ENCODE assay signal across 18 cellular contexts in the genomic region with DNA sequence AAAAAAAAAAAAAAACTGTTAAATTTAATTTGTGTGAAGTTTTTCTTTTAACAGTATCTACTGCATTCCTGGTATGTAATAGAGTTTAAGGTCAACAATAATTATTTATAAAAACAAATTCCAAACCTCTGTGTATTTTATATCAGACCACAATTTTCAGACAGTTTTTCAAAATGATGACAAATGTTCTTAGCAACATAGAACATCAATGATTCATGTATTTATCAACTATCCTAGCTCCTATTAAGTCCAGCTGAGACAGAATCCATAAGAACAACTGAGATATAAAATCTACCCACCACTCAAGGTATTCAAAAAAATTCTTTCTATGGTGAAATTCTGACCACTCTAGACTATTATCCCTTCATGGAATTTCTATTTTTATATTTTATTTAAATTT.
DNase-seq lines count a peak whose midpoint lies in the region; TF ChIP-seq lines count a peak whose summit lies in the region.
"Had no signal": no experiment of that assay in that cellular context is flagged by ENCODE, and none has a peak within 500 bp of the region (broad histone marks: within the 10 kb centered on the region; RNA-seq: fewer than 3 reads in every experiment).

No MANE protein-coding gene starts in this region.

- H4K20me1 ChIP-seq in hepatocyte (ENCODE audit: insufficient read depth, poor library complexity, severe bottlenecking), result no peaks in the 10 kb centered on the region

- H3K36me3 Mint-ChIP-seq in HFFc6 (ENCODE audit: low read depth), result peaks cover 52% of the 10 kb centered on the region

- H3K4me1 Mint-ChIP-seq in HFFc6 (ENCODE audit: low read depth), result peaks cover 52% of the 10 kb centered on the region

- H3K4me3 Mint-ChIP-seq in HFFc6, result no peak overlapping the region
- H3K4me3 Mint-ChIP-seq: CD4-positive, alpha-beta T cell had no signal

- H3K79me2 ChIP-seq in hepatocyte, result no peaks in the 10 kb centered on the region

- peak overlapping the region; percentile 79 for H3K9ac ChIP-seq in skeletal muscle satellite cell (ENCODE audit: low read depth, low read length)

- DNase-seq in HFFc6 (peak; percentile 61), amniotic epithelial cell (ENCODE audit: low read depth) (peak; percentile 37), fibroblast of pulmonary artery (ENCODE audit: low read depth) (peak; percentile 37), hepatocyte (ENCODE audit: low spot score) (no peak), HUDEP-2 (lab: John Stamatoyannopoulos, UW; ENCODE audit: unreplicated experiment in 76 of 76) (no peak)
- no peak for DNase-seq in stimulated activated naive CD4-positive, alpha-beta T cell (lab: John Stamatoyannopoulos, UW)
- DNase-seq in activated naive CD4-positive, alpha-beta T cell (lab: John Stamatoyannopoulos, UW), result no peak
- DNase-seq: BE2C; CD4-positive, alpha-beta T cell; DMS53; NCI-H1417; NCI-H1930; NCI-H2171; NCI-H446 treated with DMSO at 0.1 percent for 48 hours; NCI-H748 treated with DMSO at 0.1 percent for 48 hours had no signal

- H3K9me2 ChIP-seq in hepatocyte (replicated peaks; ENCODE audit: insufficient read depth), result no peaks in the 10 kb centered on the region

- no peak overlapping the region for H2AFZ ChIP-seq in hepatocyte

- H3K27me3 ChIP-seq in skeletal muscle satellite cell (ENCODE audit: control insufficient read depth, insufficient read depth, low read length) (no peaks in the 10 kb centered on the region), hepatocyte (no peaks in the 10 kb centered on the region)
- H3K27me3 ChIP-seq: BE2C, SJSA1 had no signal

- H3K36me3 ChIP-seq in skeletal muscle satellite cell (ENCODE audit: insufficient read depth, low read length), result peaks cover 81% of the 10 kb centered on the region
- H3K36me3 ChIP-seq in hepatocyte (replicated peaks; ENCODE audit: insufficient read depth, low read depth), result no peaks in the 10 kb centered on the region
- H3K36me3 ChIP-seq: BE2C had no signal

- H3K27ac Mint-ChIP-seq in HFFc6, result peak overlapping the region; percentile 79
- H3K27ac Mint-ChIP-seq: CD4-positive, alpha-beta T cell had no signal

- no peak overlapping the region for H3K27ac ChIP-seq in hepatocyte
- H3K27ac ChIP-seq: SJSA1 had no signal

- no peaks in the 10 kb centered on the region for H3K9me3 Mint-ChIP-seq in HFFc6
- H3K9me3 Mint-ChIP-seq: CD4-positive, alpha-beta T cell had no signal

- no peak for TF ChIP-seq CTCF in HFFc6 (IDR thresholded peaks at IDR 0.05)
- TF ChIP-seq CTCF in fibroblast of pulmonary artery (IDR thresholded peaks at IDR 0.05; ENCODE audit: low read length, missing control alignments), result no peak
- no peak for TF ChIP-seq CTCF in hepatocyte (IDR thresholded peaks at IDR 0.05; ENCODE audit: poor library complexity)

- H3K4me1 ChIP-seq in skeletal muscle satellite cell (ENCODE audit: control insufficient read depth, insufficient read depth, low read length) (peaks cover 64% of the 10 kb centered on the region), hepatocyte (ENCODE audit: insufficient read depth) (no peaks in the 10 kb centered on the region)
- H3K4me1 ChIP-seq: BE2C had no signal

- no peak overlapping the region for H3K4me3 ChIP-seq in fibroblast of pulmonary artery (replicated peaks; ENCODE audit: low read depth, low read length)
- H3K4me3 ChIP-seq in skeletal muscle satellite cell (ENCODE audit: low read length), result no peak overlapping the region
- no peak overlapping the region for H3K4me3 ChIP-seq in hepatocyte
- H3K4me3 ChIP-seq: GM12878, SJSA1 had no signal

- H3K9me3 ChIP-seq in skeletal muscle satellite cell (replicated peaks; ENCODE audit: low read length) (no peaks in the 10 kb centered on the region), hepatocyte (ENCODE audit: low read depth) (no peaks in the 10 kb centered on the region)
- H3K9me3 ChIP-seq: BE2C, SJSA1 had no signal

- H3K4me2 ChIP-seq in skeletal muscle satellite cell (ENCODE audit: low read length) (no peak overlapping the region), hepatocyte (no peak overlapping the region)

- peaks cover 3% of the 10 kb centered on the region for H3K27me3 Mint-ChIP-seq in HFFc6 (ENCODE audit: insufficient read depth)
- H3K27me3 Mint-ChIP-seq: CD4-positive, alpha-beta T cell had no signal

Comparison
In these comparisons a context has a peak if more than half of its experiments do, and no peak if none do; other contexts are left out.
1. DNase-seq: peak in HFFc6 (single experiment), amniotic epithelial cell (single experiment) and fibroblast of pulmonary artery (single experiment); none in stimulated activated naive CD4-positive, alpha-beta T cell (0 of 6), activated naive CD4-positive, alpha-beta T cell (0 of 4), hepatocyte (single experiment) and HUDEP-2 (0 of 76).